Comparison of ENCODE assay signal across 1 cellular context in genomic region chr12:75390899-75391538, GRCh38.
TF ChIP-seq lines count a peak whose summit lies in the region.

GLIPR1L2 (plus strand) TSS chr12:75391089; CDS start chr12:75391117, 28 bp downstream.

TF ChIP-seq in K562, 482 proteins besides CTCF, POLR2A, EP300 and RAD21 (continued from another document and continues in another):
- TF ChIP-seq ZNF217 (CRISPR knock-in tag; IDR thresholded peaks at IDR 0.05) (no peak), ZBED1 (IDR thresholded peaks at IDR 0.05) (no peak), NFIX (CRISPR knock-in tag; IDR thresholded peaks at IDR 0.05; ENCODE audit: low read depth) (no peak), SREBF2 (CRISPR knock-in tag; IDR thresholded peaks at IDR 0.05) (no peak), MTA1 (IDR thresholded peaks at IDR 0.05; ENCODE audit: borderline replicate concordance) (no peak), ZNF174 (CRISPR knock-in tag; IDR thresholded peaks at IDR 0.05) (no peak), CHD7 (IDR thresholded peaks at IDR 0.05; ENCODE audit: low read depth, low read length) (no peak), BRD4 (IDR thresholded peaks at IDR 0.05) (no peak), BRD9 (IDR thresholded peaks at IDR 0.05; ENCODE audit: low read depth, partially characterized antibody) (no peak), E2F6 (IDR thresholded peaks at IDR 0.05; ENCODE audit: borderline replicate concordance in 1 of 2, extremely low read depth in 1 of 2, insufficient read depth in 1 of 2, insufficient read length in 1 of 2, low read depth in 1 of 2, low read length in 1 of 2, poor library complexity in 1 of 2, severe bottlenecking in 1 of 2) (no peak), ESRRB (CRISPR knock-in tag; IDR thresholded peaks at IDR 0.05; ENCODE audit: borderline replicate concordance) (no peak), IFI16 (CRISPR knock-in tag; IDR thresholded peaks at IDR 0.05) (no peak), ZNF165 (CRISPR knock-in tag; IDR thresholded peaks at IDR 0.05; ENCODE audit: borderline replicate concordance) (no peak), SP2 (IDR thresholded peaks at IDR 0.05; ENCODE audit: extremely low read depth, low read depth, low read length, poor library complexity, severe bottlenecking) (no peak), E4F1 (CRISPR knock-in tag; IDR thresholded peaks at IDR 0.05; ENCODE audit: borderline replicate concordance) (no peak), PTTG1 (tag; IDR thresholded peaks at IDR 0.05; ENCODE audit: low read depth) (no peak), PML (IDR thresholded peaks at IDR 0.05; ENCODE audit: low read length) (no peak), ZNF384 (IDR thresholded peaks at IDR 0.05; ENCODE audit: low read depth, low read length) (no peak), NFIC (IDR thresholded peaks at IDR 0.05) (no peak), ZNF347 (CRISPR knock-in tag; IDR thresholded peaks at IDR 0.05; ENCODE audit: low read depth) (no peak), GABPB1 (CRISPR knock-in tag; IDR thresholded peaks at IDR 0.05) (no peak; the same call in 1 of the 2 replicates), WHSC1 (IDR thresholded peaks at IDR 0.05; ENCODE audit: low read length) (no peak), CC2D1A (IDR thresholded peaks at IDR 0.05) (0 out of 2 replicates have a peak, but pooled peaks have one; percentile 20), ZNF57 (CRISPR knock-in tag; IDR thresholded peaks at IDR 0.05) (no peak), NFYB (IDR thresholded peaks at IDR 0.05; ENCODE audit: extremely low read depth, insufficient read length) (no peak), MGA (IDR thresholded peaks at IDR 0.05) (peak; percentile 8; the same call in 1 of the 2 replicates), FOXK2 (conservative IDR thresholded peaks at IDR 0.05 in 1 of 2, IDR thresholded peaks at IDR 0.05 in 1 of 2; ENCODE audit: low read depth in 2 of 2) (peak in 1 of 2 experiments; percentile 33; a peak in 1 of 4 replicates)
